In genomic region chr7:96636979-96637378, GRCh38 we compare ENCODE assay signal across 23 cellular contexts.
DNase-seq lines count a peak whose midpoint lies in the region; ATAC-seq and FAIRE-seq lines count a peak whose summit lies in the region.
"Had no signal": no experiment of that assay in that cellular context is flagged by ENCODE, and none has a peak within 500 bp of the region (broad histone marks: within the 10 kb centered on the region; RNA-seq: fewer than 3 reads in every experiment).

No MANE protein-coding gene starts in this region.

- H3K27me3 Mint-ChIP-seq in activated T-cell treated with anti-CD3 and anti-CD28 coated beads, Interleukin-2, amount 50 U/mL, for 72 hours (ENCODE audit: low read depth): no peaks in the 10 kb centered on the region
- no peaks in the 10 kb centered on the region for H3K27me3 Mint-ChIP-seq in activated T-cell treated with anti-CD3 and anti-CD28 coated beads, Interleukin-2, amount 50 U/mL, for 4 hours (ENCODE audit: low read depth)

- ATAC-seq in activated T-cell treated with anti-CD3 and anti-CD28 coated beads, Interleukin-2, amount 50 U/mL, for 72 hours (replicated peaks in 1 of 2): peak; percentile 27 to 30
- ATAC-seq in activated T-cell treated with anti-CD3 and anti-CD28 coated beads, Interleukin-2, amount 50 U/mL, for 4 hours: no peak
- ATAC-seq in HG03439 (IDR thresholded peaks at IDR 0.05; ENCODE audit: unreplicated experiment): no peak
- ATAC-seq: activated CD8-positive, alpha-beta T cell treated with anti-CD3 and anti-CD28 coated beads, Interleukin-2, amount 10 ng/mL, durations not matched to agents 7 days and 5 days; HCT116; left lobe of liver had no signal

- no peak overlapping the region for H3K4me3 Mint-ChIP-seq in activated T-cell treated with anti-CD3 and anti-CD28 coated beads, Interleukin-2, amount 50 U/mL, for 72 hours
- H3K4me3 Mint-ChIP-seq in activated T-cell treated with anti-CD3 and anti-CD28 coated beads, Interleukin-2, amount 50 U/mL, for 4 hours: no peak overlapping the region
- H3K4me3 Mint-ChIP-seq: activated CD8-positive, alpha-beta T cell treated with anti-CD3 and anti-CD28 coated beads, Interleukin-2, amount 10 ng/mL, durations not matched to agents 7 days and 5 days; naive B cell; T-helper 2 cell treated with Interferon-gamma antibody and Interleukin-4, amounts not matched to agents 5 μg/mL and 100 μg/mL, for 36 hours had no signal

- H3K9me3 Mint-ChIP-seq in activated T-cell treated with anti-CD3 and anti-CD28 coated beads, Interleukin-2, amount 50 U/mL, for 72 hours: no peaks in the 10 kb centered on the region
- H3K9me3 Mint-ChIP-seq in activated T-cell treated with anti-CD3 and anti-CD28 coated beads, Interleukin-2, amount 50 U/mL, for 4 hours: no peaks in the 10 kb centered on the region
- H3K9me3 Mint-ChIP-seq: activated naive CD4-positive, alpha-beta T cell treated with anti-CD3 and anti-CD28 coated beads, Interleukin-2, amount 50 U/mL, for 72 hours; naive B cell; T-helper 2 cell treated with Interferon-gamma antibody and Interleukin-4, amounts not matched to agents 5 μg/mL and 100 μg/mL, for 36 hours had no signal

- no peak for DNase-seq in activated T-cell treated with anti-CD3 and anti-CD28 coated beads, Interleukin-2, amount 50 U/mL, for 72 hours
- DNase-seq in activated T-cell treated with anti-CD3 and anti-CD28 coated beads, Interleukin-2, amount 50 U/mL, for 4 hours: no peak
- DNase-seq in fibroblast of peridontal ligament (ENCODE audit: extremely low read depth) (peak; percentile 38), myocyte (ENCODE audit: low read depth) (peak; percentile 67), stromal cell of bone marrow (ENCODE audit: low read depth) (peak; percentile 4), RCC 7860 (ENCODE audit: low spot score) (no peak)
- no peak for DNase-seq in effector CD4-positive, alpha-beta T cell
- DNase-seq: activated CD4-positive, alpha-beta T cell treated with anti-CD3 and anti-CD28 coated beads for 4 hours; activated CD8-positive, alpha-beta T cell treated with anti-CD3 and anti-CD28 coated beads, Interleukin-2, amount 10 ng/mL, durations not matched to agents 7 days and 5 days; naive B cell; NCI-H1048; sigmoid colon; stimulated activated CD4-positive, alpha-beta T cell treated with anti-CD3 and anti-CD28 coated beads, Interleukin-15, amount 100 ng/mL, for 24 hours; stimulated activated naive CD4-positive, alpha-beta T cell treated with Interleukin-2 at 50 U/mL for 16 hours; testis had no signal

- H3K36me3 Mint-ChIP-seq in activated T-cell treated with anti-CD3 and anti-CD28 coated beads, Interleukin-2, amount 50 U/mL, for 72 hours (ENCODE audit: insufficient read depth in 2 of 2): peaks cover 0 to 2% of the 10 kb centered on the region in 2 donors
- peaks cover 6% of the 10 kb centered on the region for H3K36me3 Mint-ChIP-seq in activated T-cell treated with anti-CD3 and anti-CD28 coated beads, Interleukin-2, amount 50 U/mL, for 4 hours (ENCODE audit: insufficient read depth)
- H3K36me3 Mint-ChIP-seq: activated naive CD4-positive, alpha-beta T cell treated with anti-CD3 and anti-CD28 coated beads, Interleukin-2, amount 50 U/mL, for 72 hours; naive B cell had no signal

- H3K27ac Mint-ChIP-seq in activated T-cell treated with anti-CD3 and anti-CD28 coated beads, Interleukin-2, amount 50 U/mL, for 72 hours: no peak overlapping the region
- H3K27ac Mint-ChIP-seq: activated CD8-positive, alpha-beta T cell treated with anti-CD3 and anti-CD28 coated beads, Interleukin-2, amount 10 ng/mL, durations not matched to agents 7 days and 5 days; activated naive CD4-positive, alpha-beta T cell treated with anti-CD3 and anti-CD28 coated beads, Interleukin-2, amount 50 U/mL, for 72 hours; naive B cell; T-helper 2 cell treated with Interferon-gamma antibody and Interleukin-4, amounts not matched to agents 5 μg/mL and 100 μg/mL, for 36 hours had no signal

- FAIRE-seq in RCC 7860 (lab: Jason Lieb, UNC): no peak
- FAIRE-seq: bronchial epithelial cell, endothelial cell of umbilical vein, G401.6 had no signal

- H3K4me1 Mint-ChIP-seq in activated T-cell treated with anti-CD3 and anti-CD28 coated beads, Interleukin-2, amount 50 U/mL, for 72 hours (ENCODE audit: low read depth): no peaks in the 10 kb centered on the region
- no peaks in the 10 kb centered on the region for H3K4me1 Mint-ChIP-seq in activated T-cell treated with anti-CD3 and anti-CD28 coated beads, Interleukin-2, amount 50 U/mL, for 4 hours (ENCODE audit: low read depth)
- H3K4me1 Mint-ChIP-seq: naive B cell had no signal

Comparison
In these comparisons a context has a peak if more than half of its experiments do, and no peak if none do; other contexts are left out.
1. ATAC-seq: peak in activated T-cell treated with anti-CD3 and anti-CD28 coated beads, Interleukin-2, amount 50 U/mL, for 72 hours (2 of 2); none in activated T-cell treated with anti-CD3 and anti-CD28 coated beads, Interleukin-2, amount 50 U/mL, for 4 hours (0 of 2) and HG03439 (single experiment).
2. DNase-seq: peak in fibroblast of peridontal ligament (single experiment), myocyte (single experiment) and stromal cell of bone marrow (single experiment); none in activated T-cell treated with anti-CD3 and anti-CD28 coated beads, Interleukin-2, amount 50 U/mL, for 72 hours (0 of 2), activated T-cell treated with anti-CD3 and anti-CD28 coated beads, Interleukin-2, amount 50 U/mL, for 4 hours (single experiment), RCC 7860 (single experiment) and effector CD4-positive, alpha-beta T cell (single experiment).